ENCODE assay signal across 8 cellular contexts in genomic region chr4:56465599-56466295, GRCh38. TPM values are rescaled to one million over a fixed set of nuclear protein-coding genes. Genes with fewer than 3 reads are reported as not detected.
DNase-seq lines count a peak whose midpoint lies in the region; ATAC-seq, FAIRE-seq and TF ChIP-seq lines count a peak whose summit lies in the region.

No MANE protein-coding gene starts in this region.

- H3K27ac Mint-ChIP-seq in IgD-negative memory B cell, result peak overlapping the region; percentile 33 to 69 (median 37)

- WGBS in mesodermal cell (ENCODE audit: insufficient coverage in 2 of 2), 2 experiments, result 67 to 72% methylated on average over 9 of the region's 10 CpGs

- no peaks in the 10 kb centered on the region for H3K27me3 Mint-ChIP-seq in IgD-negative memory B cell

- peak overlapping the region; percentile 70 for H3K4me3 ChIP-seq in BE2C (ENCODE audit: low read depth, low read length)
- H3K4me3 ChIP-seq in mesodermal cell (ENCODE audit: extremely low read depth, insufficient read depth, low read length, poor library complexity, severe bottlenecking), result peak overlapping the region; percentile 94

- no peaks in the 10 kb centered on the region for H3K9me3 Mint-ChIP-seq in IgD-negative memory B cell

- peaks cover 42 to 58% (median 50%) of the 10 kb centered on the region in 3 donors for H3K4me1 Mint-ChIP-seq in IgD-negative memory B cell

- peak overlapping the region; percentile 96 to 98 (median 98) for H3K4me3 Mint-ChIP-seq in IgD-negative memory B cell

- DNase-seq in BE2C (no peak), astrocyte of the hippocampus (ENCODE audit: low read depth, low spot score) (peak; percentile 24), NCI-H2107 (lab: John Stamatoyannopoulos, UW) (no peak), RCC 7860 (ENCODE audit: low spot score) (no peak)

- ATAC-seq in GM19455 (IDR thresholded peaks at IDR 0.05; ENCODE audit: unreplicated experiment), result no peak
- ATAC-seq in GM18909 (IDR thresholded peaks at IDR 0.05; ENCODE audit: poor library complexity, unreplicated experiment), result no peak

- no peak for FAIRE-seq in RCC 7860 (lab: Jason Lieb, UNC)

- no peaks in the 10 kb centered on the region for H3K4me1 ChIP-seq in BE2C
- H3K4me1 ChIP-seq in mesodermal cell (ENCODE audit: control insufficient read depth, insufficient read depth, low read length, poor library complexity, severe bottlenecking), result peaks cover 20% of the 10 kb centered on the region

- H3K36me3 ChIP-seq in BE2C (peaks cover 34% of the 10 kb centered on the region), mesodermal cell (ENCODE audit: control insufficient read depth, insufficient read depth, low read length) (peaks cover 49% of the 10 kb centered on the region)

- no peaks in the 10 kb centered on the region for H3K9me3 ChIP-seq in BE2C
- H3K9me3 ChIP-seq in mesodermal cell (ENCODE audit: control insufficient read depth, low read length), result no peaks in the 10 kb centered on the region

- H3K36me3 Mint-ChIP-seq in IgD-negative memory B cell, result peaks cover 8% of the 10 kb centered on the region

- no peaks in the 10 kb centered on the region for H3K27me3 ChIP-seq in BE2C

- TF ChIP-seq CTCF in BE2C (IDR thresholded peaks at IDR 0.05; ENCODE audit: low read depth, low read length), result no peak

- H3K27ac ChIP-seq in mesodermal cell (ENCODE audit: low read depth, low read length, severe bottlenecking), result peak overlapping the region; percentile 80

RNA-seq across cellular contexts. Expression of gene SRP72, which starts 1.7 kb away (rescaled TPM):
- polyA plus RNA-seq in BE2C (2012; ENCODE audit: insufficient read depth, insufficient read length, low read depth), result 107 TPM
- polyA plus RNA-seq in IgD-negative memory B cell, result 163 TPM
- polyA plus RNA-seq in mesodermal cell (2013, experiment 1 of 2), result 127 TPM
- 137 TPM for polyA plus RNA-seq in mesodermal cell (2013, experiment 2 of 2)

RNA-seq across cellular contexts. Expression of gene PAICS, which starts 29.7 kb away (rescaled TPM):
- polyA plus RNA-seq in BE2C (2012; ENCODE audit: insufficient read depth, insufficient read length, low read depth), result 53.2 TPM
- polyA plus RNA-seq in IgD-negative memory B cell, result 35.7 TPM
- polyA plus RNA-seq in mesodermal cell (2013, experiment 1 of 2), result 183 TPM
- 198 TPM for polyA plus RNA-seq in mesodermal cell (2013, experiment 2 of 2)

RNA-seq across cellular contexts. Expression of gene PPAT, which starts 30.3 kb away (rescaled TPM):
- polyA plus RNA-seq in BE2C (2012; ENCODE audit: insufficient read depth, insufficient read length, low read depth), result 45.8 TPM
- 10.3 TPM for polyA plus RNA-seq in IgD-negative memory B cell
- polyA plus RNA-seq in mesodermal cell (2013, experiment 1 of 2), result 28.8 TPM
- polyA plus RNA-seq in mesodermal cell (2013, experiment 2 of 2), result 30.3 TPM

RNA-seq across cellular contexts. Expression of gene ARL9, which starts 39.8 kb away (rescaled TPM):
- 0.46 TPM for polyA plus RNA-seq in BE2C (2012; ENCODE audit: insufficient read depth, insufficient read length, low read depth)
- polyA plus RNA-seq in IgD-negative memory B cell, result not detected
- 0.63 TPM for polyA plus RNA-seq in mesodermal cell (2013, experiment 1 of 2)
- 0.35 TPM for polyA plus RNA-seq in mesodermal cell (2013, experiment 2 of 2)
